8 cellular contexts compared by ENCODE assay signal in the genomic region with DNA sequence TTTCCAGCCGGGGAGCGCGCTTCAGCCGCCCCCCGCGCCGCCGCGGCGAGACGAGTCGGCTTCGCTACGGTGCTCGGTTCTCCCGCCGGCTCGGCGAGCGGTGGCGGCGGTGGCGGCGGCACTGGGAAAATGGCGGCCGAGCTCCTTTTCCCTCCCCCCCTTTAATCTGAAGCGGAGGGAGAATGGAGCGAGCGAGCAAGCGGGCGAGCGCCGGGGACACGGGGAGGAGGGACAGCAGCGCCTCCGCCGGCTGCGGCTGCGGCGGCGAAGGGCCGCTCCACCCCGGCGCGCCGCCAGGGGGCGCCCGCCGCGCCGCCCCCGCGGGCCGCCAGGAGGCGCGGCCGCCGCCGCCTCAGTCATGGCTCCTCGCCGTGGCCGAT. TPM values are rescaled to one million over a fixed set of nuclear protein-coding genes. Genes with fewer than 3 reads are reported as not detected.
DNase-seq lines count a peak whose midpoint lies in the region; ATAC-seq and TF ChIP-seq lines count a peak whose summit lies in the region.

A gene with protein sequence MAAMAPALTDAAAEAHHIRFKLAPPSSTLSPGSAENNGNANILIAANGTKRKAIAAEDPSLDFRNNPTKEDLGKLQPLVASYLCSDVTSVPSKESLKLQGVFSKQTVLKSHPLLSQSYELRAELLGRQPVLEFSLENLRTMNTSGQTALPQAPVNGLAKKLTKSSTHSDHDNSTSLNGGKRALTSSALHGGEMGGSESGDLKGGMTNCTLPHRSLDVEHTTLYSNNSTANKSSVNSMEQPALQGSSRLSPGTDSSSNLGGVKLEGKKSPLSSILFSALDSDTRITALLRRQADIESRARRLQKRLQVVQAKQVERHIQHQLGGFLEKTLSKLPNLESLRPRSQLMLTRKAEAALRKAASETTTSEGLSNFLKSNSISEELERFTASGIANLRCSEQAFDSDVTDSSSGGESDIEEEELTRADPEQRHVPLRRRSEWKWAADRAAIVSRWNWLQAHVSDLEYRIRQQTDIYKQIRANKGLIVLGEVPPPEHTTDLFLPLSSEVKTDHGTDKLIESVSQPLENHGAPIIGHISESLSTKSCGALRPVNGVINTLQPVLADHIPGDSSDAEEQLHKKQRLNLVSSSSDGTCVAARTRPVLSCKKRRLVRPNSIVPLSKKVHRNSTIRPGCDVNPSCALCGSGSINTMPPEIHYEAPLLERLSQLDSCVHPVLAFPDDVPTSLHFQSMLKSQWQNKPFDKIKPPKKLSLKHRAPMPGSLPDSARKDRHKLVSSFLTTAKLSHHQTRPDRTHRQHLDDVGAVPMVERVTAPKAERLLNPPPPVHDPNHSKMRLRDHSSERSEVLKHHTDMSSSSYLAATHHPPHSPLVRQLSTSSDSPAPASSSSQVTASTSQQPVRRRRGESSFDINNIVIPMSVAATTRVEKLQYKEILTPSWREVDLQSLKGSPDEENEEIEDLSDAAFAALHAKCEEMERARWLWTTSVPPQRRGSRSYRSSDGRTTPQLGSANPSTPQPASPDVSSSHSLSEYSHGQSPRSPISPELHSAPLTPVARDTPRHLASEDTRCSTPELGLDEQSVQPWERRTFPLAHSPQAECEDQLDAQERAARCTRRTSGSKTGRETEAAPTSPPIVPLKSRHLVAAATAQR (N-terminal part only) (minus strand): TSS at position 184 of the 380 bp plus-strand sequence. CDS start 21,286 bp downstream, outside the sequence.

- TF ChIP-seq CTCF in GM10266 (IDR thresholded peaks at IDR 0.05; ENCODE audit: control insufficient read depth, insufficient read depth, low read depth, missing control alignments) = peak; percentile 95
- TF ChIP-seq CTCF in HFFc6 (IDR thresholded peaks at IDR 0.05) = peak; percentile 57; the same call in 1 of the 2 replicates
- peak in 3 of 5 experiments; percentile 31 to 49 (median 37) for TF ChIP-seq CTCF in transverse colon (IDR thresholded peaks at IDR 0.05)

- H3K4ac ChIP-seq in trophoblast cell (ENCODE audit: low read depth, low read length) = peak within 1 kb of the TSS; percentile 99

- H3K36me3 Mint-ChIP-seq in HFFc6 (ENCODE audit: low read depth) = peaks cover 12% of the 10 kb centered on the region
- peaks cover 21% of the 10 kb centered on the region for H3K36me3 Mint-ChIP-seq in activated naive CD8-positive, alpha-beta T cell treated with anti-CD3 and anti-CD28 coated beads, Interleukin-2, amount 50 U/mL, for 24 hours (ENCODE audit: low read depth)

- TF ChIP-seq POLR2A in transverse colon (IDR thresholded peaks at IDR 0.05) = no peak

- ATAC-seq in activated naive CD8-positive, alpha-beta T cell treated with anti-CD3 and anti-CD28 coated beads, Interleukin-2, amount 50 U/mL, for 24 hours = peak; percentile 58
- ATAC-seq in Right ventricle myocardium superior (ENCODE audit: poor library complexity) = peak; percentile 77

- peak within 1 kb of the TSS; percentile 99 for H4K91ac ChIP-seq in trophoblast cell (ENCODE audit: low read depth, low read length)

- H3K9ac ChIP-seq in trophoblast cell (ENCODE audit: low read length) = peak within 1 kb of the TSS; percentile 99

- peaks cover 29% of the 10 kb centered on the region for H3K79me2 ChIP-seq in trophoblast cell (ENCODE audit: control insufficient read depth, insufficient read depth, low read length, poor library complexity)

- peaks cover 26% of the 10 kb centered on the region for H3K4me1 Mint-ChIP-seq in HFFc6 (ENCODE audit: low read depth)
- H3K4me1 Mint-ChIP-seq in activated naive CD8-positive, alpha-beta T cell treated with anti-CD3 and anti-CD28 coated beads, Interleukin-2, amount 50 U/mL, for 24 hours = peaks cover 70% of the 10 kb centered on the region

- peak within 1 kb of the TSS; percentile 93 for H3K27ac Mint-ChIP-seq in HFFc6
- H3K27ac Mint-ChIP-seq in activated naive CD8-positive, alpha-beta T cell treated with anti-CD3 and anti-CD28 coated beads, Interleukin-2, amount 50 U/mL, for 24 hours = peak within 1 kb of the TSS; percentile 98

- H3K9me3 ChIP-seq in trophoblast cell (ENCODE audit: insufficient read depth, low read depth, low read length) (no peaks in the 10 kb centered on the region), transverse colon (no peaks in the 10 kb centered on the region)

- peak within 1 kb of the TSS; percentile 99 for H2BK5ac ChIP-seq in trophoblast cell (ENCODE audit: low read depth, low read length, poor library complexity)

- H2BK120ac ChIP-seq in trophoblast cell (ENCODE audit: insufficient read depth, low read length, poor library complexity) = peak within 1 kb of the TSS; percentile 96

- H2AK5ac ChIP-seq in trophoblast cell (ENCODE audit: low read length) = peak within 1 kb of the TSS; percentile 98

- WGBS in trophoblast cell (ENCODE audit: extremely low coverage, insufficient coverage, insufficient read length) = no CpG with 5 or more reads among the region's 62 CpGs
- WGBS in transverse colon (ENCODE audit: low coverage in 1 of 2), 2 donors = 1% methylated on average over 29 of the region's 62 CpGs; no CpG with 5 or more reads in 1 of the 2 donors

- H3K4me2 ChIP-seq in trophoblast cell (ENCODE audit: low read length) = peak within 1 kb of the TSS; percentile 91

- no peak within 1 kb of the TSS for H3K23ac ChIP-seq in trophoblast cell (ENCODE audit: low read length)

- in situ Hi-C loops in transverse colon (cut with MboI; ENCODE audit: low pct_ligation_motif_present in 1 of 4, low pct_unique_long_range_greater_than_20kb in 1 of 4, low sequenced_read_pairs in 3 of 4) = no loop called here

- no peaks in the 10 kb centered on the region for H3K27me3 ChIP-seq in trophoblast cell (ENCODE audit: insufficient read depth, low read length)
- no peaks in the 10 kb centered on the region for H3K27me3 ChIP-seq in transverse colon

- H2BK12ac ChIP-seq in trophoblast cell (ENCODE audit: low read length) = peak within 1 kb of the TSS; percentile 45

- no peak for TF ChIP-seq EP300 in transverse colon (IDR thresholded peaks at IDR 0.05; ENCODE audit: low read depth)

- DNase-seq in GM10266 (ENCODE audit: extremely low spot score) = peak; percentile 98
- DNase-seq in HFFc6 = peak; percentile 82
- peak; percentile 89 for DNase-seq in NCI-H1048 (lab: John Stamatoyannopoulos, UW)
- DNase-seq in SKM-1 treated with dmso at 0.1 percent for 144 hours (lab: John Stamatoyannopoulos, UW; ENCODE audit: unreplicated experiment) = peak; percentile 87
- DNase-seq in activated naive CD8-positive, alpha-beta T cell treated with anti-CD3 and anti-CD28 coated beads, Interleukin-2, amount 50 U/mL, for 24 hours = peak; percentile 90
- DNase-seq in Right ventricle myocardium superior = peak; percentile 91
- peak; percentile 75 to 89 for DNase-seq in trophoblast cell
- peak; percentile 89 for DNase-seq in transverse colon

- peak within 1 kb of the TSS; percentile 99 for H4K8ac ChIP-seq in trophoblast cell (ENCODE audit: low read depth, low read length)

- peak within 1 kb of the TSS; percentile 98 for H3K4me3 ChIP-seq in trophoblast cell (ENCODE audit: low read depth, low read length)
- H3K4me3 ChIP-seq in transverse colon = peak within 1 kb of the TSS; percentile 94 to 100 (median 98)

- H3K4me1 ChIP-seq in trophoblast cell (ENCODE audit: control insufficient read depth in 1 of 2, insufficient read depth in 2 of 2, low read length in 2 of 2) (peaks cover 0 to 2% of the 10 kb centered on the region in 2 experiments), transverse colon (peaks cover 33 to 57% (median 43%) of the 10 kb centered on the region in 4 donors)

- H3K14ac ChIP-seq in trophoblast cell (ENCODE audit: low read length) = peak within 1 kb of the TSS; percentile 100

- H3K18ac ChIP-seq in trophoblast cell (ENCODE audit: low read length) = peak within 1 kb of the TSS; percentile 100

- peak within 1 kb of the TSS; percentile 97 for H2AFZ ChIP-seq in trophoblast cell (ENCODE audit: insufficient read depth, low read length, poor library complexity)

- no peaks in the 10 kb centered on the region for H3K27me3 Mint-ChIP-seq in HFFc6 (ENCODE audit: insufficient read depth)
- no peaks in the 10 kb centered on the region for H3K27me3 Mint-ChIP-seq in activated naive CD8-positive, alpha-beta T cell treated with anti-CD3 and anti-CD28 coated beads, Interleukin-2, amount 50 U/mL, for 24 hours

- intact Hi-C loops in Right ventricle myocardium superior (cut with DNase I) (no loop called here), transverse colon (cut with DNase I; ENCODE audit: low total_unique reads) (loop anchor here (5.0 kb wide), 1 partner anchor 146 kb away; no protein-coding TSS in a partner anchor)

- H3K36me3 ChIP-seq in trophoblast cell (ENCODE audit: control insufficient read depth in 1 of 2, insufficient read depth in 2 of 2, low read length in 2 of 2) = no peaks in the 10 kb centered on the region
- H3K36me3 ChIP-seq in transverse colon = no peaks in the 10 kb centered on the region

- H3K4me3 Mint-ChIP-seq in HFFc6 = peak within 1 kb of the TSS; percentile 92
- peak within 1 kb of the TSS; percentile 88 for H3K4me3 Mint-ChIP-seq in activated naive CD8-positive, alpha-beta T cell treated with anti-CD3 and anti-CD28 coated beads, Interleukin-2, amount 50 U/mL, for 24 hours

- H3K27ac ChIP-seq in trophoblast cell (ENCODE audit: low read depth, low read length) = peak within 1 kb of the TSS; percentile 100
- H3K27ac ChIP-seq in transverse colon = peak within 1 kb of the TSS; percentile 100

- peaks cover 17% of the 10 kb centered on the region for H3K79me1 ChIP-seq in trophoblast cell (ENCODE audit: low read length)

- H4K12ac ChIP-seq in trophoblast cell (ENCODE audit: low read depth, low read length) = peak within 1 kb of the TSS; percentile 99

- no peaks in the 10 kb centered on the region for H3K9me3 Mint-ChIP-seq in HFFc6
- no peaks in the 10 kb centered on the region for H3K9me3 Mint-ChIP-seq in activated naive CD8-positive, alpha-beta T cell treated with anti-CD3 and anti-CD28 coated beads, Interleukin-2, amount 50 U/mL, for 24 hours

RNA-seq across cellular contexts. Expression of the gene that starts here (rescaled TPM):
- total RNA-seq in HFFc6 (2021; fragmentation: NEBNext Ultra II Directional; extraction: Animal tissue kit (Norgen Biotek cat#: 25700)) = 10 to 100 TPM; 23.8 to 33.0 (median 27.7) TPM
- total RNA-seq in Right ventricle myocardium superior = 25.1 TPM
- 34.1 and 34.6 TPM in 2 replicates for polyA plus RNA-seq in trophoblast cell (2013)
- 100 to 1,000 TPM in 3 of 4 donors, 10 to 100 TPM in 1; 80.3 to 201 (median 146) TPM for total RNA-seq in transverse colon

Comparison
In these comparisons a context has a peak if more than half of its experiments do, and no peak if none do; other contexts are left out.
1. Peak in every context shown above with its lines: DNase-seq, ATAC-seq, H3K4me3 ChIP-seq and H3K27ac ChIP-seq.
2. CTCF ChIP-seq: peak in every context shown above with its lines; median percentile 95 in GM10266; 57 in HFFc6; 37 in transverse colon.